ENCODE assay signal across 1 cellular context in the genomic region with DNA sequence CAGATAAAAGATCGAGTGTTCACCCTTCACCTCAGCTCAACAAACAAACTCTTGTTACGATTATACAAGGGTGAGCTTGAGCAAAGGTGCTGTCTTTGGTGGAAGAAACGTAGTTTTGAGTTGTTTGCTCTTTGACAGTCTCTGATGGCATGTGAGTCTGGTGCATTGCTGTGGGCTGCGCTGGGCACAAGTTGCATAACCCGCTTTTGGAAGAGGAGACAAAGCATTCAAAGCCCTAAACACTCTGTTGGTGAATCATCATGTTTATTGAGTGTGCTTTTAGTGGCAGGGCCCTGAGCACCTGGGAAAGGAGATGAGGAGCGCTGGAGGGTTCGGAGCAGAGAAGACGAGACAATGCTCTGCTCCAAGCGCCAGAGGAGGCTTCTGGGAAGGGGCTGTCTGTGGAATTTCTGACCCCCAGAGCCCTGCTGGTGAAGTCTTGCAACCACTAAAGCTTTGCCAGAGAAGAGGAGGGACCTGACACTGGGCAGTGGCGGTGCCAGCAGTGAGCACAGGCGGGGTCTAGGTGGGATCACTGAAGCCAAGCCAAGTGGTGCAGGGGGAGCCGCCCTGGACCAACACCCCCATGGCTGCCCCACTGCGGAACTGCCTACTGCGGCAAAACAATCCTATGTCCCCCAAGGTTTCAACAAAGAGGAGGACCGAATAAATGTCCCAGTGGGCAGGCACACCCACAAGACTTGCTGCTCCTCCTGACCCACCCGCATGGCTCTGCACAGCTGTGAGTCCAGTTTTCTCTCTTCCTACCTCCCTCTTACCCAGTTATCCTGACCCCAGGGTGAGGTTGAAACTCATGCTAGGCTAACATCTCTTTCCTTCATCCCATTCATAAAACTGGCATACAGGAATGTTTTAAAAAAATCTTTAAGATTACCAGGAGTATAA.
A peak's percentile ranks its signal among the peaks of the same experiment; 100 is the strongest.
TF ChIP-seq lines count a peak whose summit lies in the region.

No MANE protein-coding gene starts in this region.

TF ChIP-seq in HepG2, 621 proteins besides CTCF, POLR2A, EP300 and RAD21 (continued from another document):
- TF ChIP-seq ZBTB42 (CRISPR knock-in tag; IDR thresholded peaks at IDR 0.05) (no peak), ZNF34 (CRISPR knock-in tag; IDR thresholded peaks at IDR 0.05; ENCODE audit: borderline replicate concordance) (no peak), RXRA (CRISPR knock-in tag; IDR thresholded peaks at IDR 0.05) (no peak; the same call in 1 of the 2 replicates), ZNF33A (CRISPR knock-in tag; IDR thresholded peaks at IDR 0.05; ENCODE audit: borderline replicate concordance) (no peak), ZNF567 (CRISPR knock-in tag; IDR thresholded peaks at IDR 0.05; ENCODE audit: borderline replicate concordance) (no peak), HDAC2 (CRISPR knock-in tag; IDR thresholded peaks at IDR 0.05) (0 out of 2 replicates have a peak, but pooled peaks have one; percentile 11), ZFP82 (CRISPR knock-in tag; IDR thresholded peaks at IDR 0.05; ENCODE audit: borderline replicate concordance) (no peak), CBX1 (IDR thresholded peaks at IDR 0.05; ENCODE audit: low read depth) (no peak), MYC (CRISPR knock-in tag; IDR thresholded peaks at IDR 0.05; ENCODE audit: borderline replicate concordance) (no peak)
